In the genomic region with DNA sequence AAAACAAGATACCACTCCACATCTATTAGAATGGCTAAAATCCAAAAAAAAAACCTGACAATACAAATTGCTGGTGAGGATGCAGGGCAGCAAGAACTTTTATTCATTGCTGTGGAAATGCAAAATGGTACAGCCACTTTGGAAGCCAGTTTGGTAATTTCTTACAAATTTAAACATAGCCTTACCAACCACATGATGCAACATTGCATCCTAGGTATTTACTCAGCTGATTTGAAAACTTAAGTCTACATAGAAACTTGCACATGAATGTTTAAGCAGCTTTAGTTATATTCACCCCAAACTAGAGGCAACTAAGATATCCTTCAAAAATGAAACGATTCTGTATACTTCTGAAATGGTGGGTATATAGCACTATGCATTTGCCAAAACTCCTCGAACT, we compare ENCODE assay signal across 30 cellular contexts.
A peak's percentile ranks its signal among the peaks of the same experiment; 100 is the strongest.
DNase-seq lines count a peak whose midpoint lies in the region; ATAC-seq, FAIRE-seq and TF ChIP-seq lines count a peak whose summit lies in the region.
"Had no signal": no experiment of that assay in that cellular context is flagged by ENCODE, and none has a peak within 500 bp of the region (broad histone marks: within the 10 kb centered on the region; RNA-seq: fewer than 3 reads in every experiment).

No MANE protein-coding gene starts in this region.

- CTCF ChIA-PET in K562 (lab: Yijun Ruan, JAX; ENCODE audit: low intra/inter-chr PET ratio), result no interaction called here

- WGBS in K562 (ENCODE audit: insufficient coverage, low coverage, missing lambda C conversion rate), result 80% methylated on average over 2 of the region's 2 CpGs

- TF ChIP-seq CTCF in K562 (IDR thresholded peaks at IDR 0.05 in 2 of 3, conservative IDR thresholded peaks at IDR 0.05 in 1 of 3; ENCODE audit: insufficient read depth in 2 of 3, low read depth in 1 of 3, low read length in 3 of 3), result no peak

- H3K79me2 ChIP-seq in K562 (ENCODE audit: control insufficient read depth, insufficient read depth, low read length), result no peaks in the 10 kb centered on the region

- H3K9me1 ChIP-seq in K562 (ENCODE audit: control insufficient read depth, insufficient read depth, low read length), result no peaks in the 10 kb centered on the region

- H3K4me3 ChIP-seq in K562, result no peak overlapping the region
- H3K4me3 ChIP-seq: A549; BLaER1; BLaER1 treated with 17β-estradiol and CSF1 and Interleukin-3, amounts not matched to agents 10 nM and 100 nM had no signal

- H3K4me1 ChIP-seq in K562 (replicated peaks in 1 of 2; ENCODE audit: control insufficient read depth in 2 of 2, insufficient read depth in 2 of 2, low read length in 2 of 2), result no peaks in the 10 kb centered on the region
- H3K4me1 ChIP-seq: A549, BE2C, BLaER1, Caco-2 had no signal

- no peak overlapping the region for H3K4me2 ChIP-seq in K562 (ENCODE audit: insufficient read depth, low read length)
- H3K4me2 ChIP-seq: A549; BLaER1; BLaER1 treated with 17β-estradiol and CSF1 and Interleukin-3, amounts not matched to agents 10 nM and 100 nM had no signal

- DNase-seq in K562 (ENCODE audit: extremely low read depth in 1 of 4, low spot score in 3 of 4), result no peak
- peak; percentile 18 for DNase-seq in fibroblast of peridontal ligament (ENCODE audit: extremely low read depth)
- no peak for DNase-seq in EL
- DNase-seq: 8988T; ACHN; AML-193; BE2C; C1 segment of cervical spinal cord; Caco-2; Calu3; CD4-positive, alpha-beta memory T cell; CD4-positive, alpha-beta T cell; CD4-positive, CD25-positive, alpha-beta regulatory T cell; CD8-positive, alpha-beta memory T cell; CD8-positive, alpha-beta T cell; COR-L47; DMS 273 treated with DMSO at 0.1 percent for 48 hours; DMS153; DMS53; DMS79; DMS79 treated with DMSO at 0.1 percent for 48 hours; DND-41 had no signal

- no peaks in the 10 kb centered on the region for H4K20me1 ChIP-seq in K562 (replicated peaks; ENCODE audit: control insufficient read depth, insufficient read depth, low read length)
- H4K20me1 ChIP-seq: BLaER1; BLaER1 treated with 17β-estradiol and CSF1 and Interleukin-3, amounts not matched to agents 10 nM and 100 nM had no signal

- H3K36me3 ChIP-seq in K562 (ENCODE audit: control insufficient read depth, insufficient read depth, low read length), result peaks cover 71% of the 10 kb centered on the region
- H3K36me3 ChIP-seq: BE2C; BLaER1; BLaER1 treated with 17β-estradiol and CSF1 and Interleukin-3, amounts not matched to agents 10 nM and 100 nM had no signal

- H3K27me3 ChIP-seq in K562 (ENCODE audit: control insufficient read depth in 2 of 2, insufficient read depth in 2 of 2, low read length in 2 of 2), result no peaks in the 10 kb centered on the region
- H3K27me3 ChIP-seq: BE2C; BLaER1; BLaER1 treated with 17β-estradiol and CSF1 and Interleukin-3, amounts not matched to agents 10 nM and 100 nM had no signal

- POLR2A ChIA-PET in K562 (lab: Yijun Ruan, JAX), result no interaction called here

- no peak for FAIRE-seq in K562 (lab: Jason Lieb, UNC)
- FAIRE-seq: A204.1, A549, D721Med had no signal

- ATAC-seq in K562 (no peak), GM18870 (IDR thresholded peaks at IDR 0.05; ENCODE audit: unreplicated experiment) (no peak)
- ATAC-seq: A549; CD8-positive, alpha-beta T cell had no signal

- TF ChIP-seq EP300 in K562 (IDR thresholded peaks at IDR 0.05; ENCODE audit: low read length), result no peak

- TF ChIP-seq RAD21 in K562 (CRISPR knock-in tag; conservative IDR thresholded peaks at IDR 0.05 in 1 of 2, IDR thresholded peaks at IDR 0.05 in 1 of 2), result no peak

- TF ChIP-seq POLR2A in K562 (conservative IDR thresholded peaks at IDR 0.05), result no peak

- no peaks in the 10 kb centered on the region for H3K9me3 ChIP-seq in K562 (replicated peaks; ENCODE audit: control insufficient read depth, insufficient read depth, low read depth, low read length)
- H3K9me3 ChIP-seq: A549; BE2C; BLaER1; BLaER1 treated with 17β-estradiol and CSF1 and Interleukin-3, amounts not matched to agents 10 nM and 100 nM; Caco-2 had no signal

- no peak overlapping the region for H2AFZ ChIP-seq in K562 (ENCODE audit: low read depth, low read length)

- in situ Hi-C loops in K562 (cut with MboI), result no loop called here

- BruUV-seq in K562 (replicated peaks; lab: Mats Ljungman, UMichigan), result no TSS peak

- no peak overlapping the region for H3K27ac ChIP-seq in K562 (ENCODE audit: extremely low read depth, low read depth, low read length)
- H3K27ac ChIP-seq: 22Rv1; A549; BLaER1; BLaER1 treated with 17β-estradiol and CSF1 and Interleukin-3, amounts not matched to agents 10 nM and 100 nM; C4-2B had no signal

- intact Hi-C loops in K562 (cut with micrococcal nuclease), result no loop called here

- no peak overlapping the region for H3K9ac ChIP-seq in K562 (ENCODE audit: insufficient read depth in 1 of 2, low read depth in 2 of 2, low read length in 2 of 2)
- H3K9ac ChIP-seq: BLaER1; BLaER1 treated with 17β-estradiol and CSF1 and Interleukin-3, amounts not matched to agents 10 nM and 100 nM had no signal

TF ChIP-seq in K562, 482 proteins besides CTCF, POLR2A, EP300 and RAD21:
- TF ChIP-seq, protein P1, sequence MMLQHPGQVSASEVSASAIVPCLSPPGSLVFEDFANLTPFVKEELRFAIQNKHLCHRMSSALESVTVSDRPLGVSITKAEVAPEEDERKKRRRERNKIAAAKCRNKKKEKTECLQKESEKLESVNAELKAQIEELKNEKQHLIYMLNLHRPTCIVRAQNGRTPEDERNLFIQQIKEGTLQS (IDR thresholded peaks at IDR 0.05), result 0 out of 2 replicates have a peak, but pooled peaks have one; percentile 31
- TF ChIP-seq, protein P1 (CRISPR knock-in tag; conservative IDR thresholded peaks at IDR 0.05), result no peak
- TF ChIP-seq GTF2A2 (tag; IDR thresholded peaks at IDR 0.05), result no peak
- TF ChIP-seq ZNF561 (CRISPR knock-in tag; conservative IDR thresholded peaks at IDR 0.05), result no peak
- TF ChIP-seq FOXA3 (CRISPR knock-in tag; conservative IDR thresholded peaks at IDR 0.05 in 1 of 2, IDR thresholded peaks at IDR 0.05 in 1 of 2), result peak in 1 of 2 experiments; percentile 38; a peak in 2 of 4 replicates
- TF ChIP-seq CEBPG (CRISPR knock-in tag; IDR thresholded peaks at IDR 0.05), result peak; percentile 34; the same call in 1 of the 2 replicates
- TF ChIP-seq CEBPG (tag; conservative IDR thresholded peaks at IDR 0.05 in 1 of 2, IDR thresholded peaks at IDR 0.05 in 1 of 2), result peak; percentile 70
- no peak for TF ChIP-seq SRSF7 (optimal IDR thresholded peaks at IDR 0.05; ENCODE audit: low read depth, low read length)
- TF ChIP-seq, protein P2, sequence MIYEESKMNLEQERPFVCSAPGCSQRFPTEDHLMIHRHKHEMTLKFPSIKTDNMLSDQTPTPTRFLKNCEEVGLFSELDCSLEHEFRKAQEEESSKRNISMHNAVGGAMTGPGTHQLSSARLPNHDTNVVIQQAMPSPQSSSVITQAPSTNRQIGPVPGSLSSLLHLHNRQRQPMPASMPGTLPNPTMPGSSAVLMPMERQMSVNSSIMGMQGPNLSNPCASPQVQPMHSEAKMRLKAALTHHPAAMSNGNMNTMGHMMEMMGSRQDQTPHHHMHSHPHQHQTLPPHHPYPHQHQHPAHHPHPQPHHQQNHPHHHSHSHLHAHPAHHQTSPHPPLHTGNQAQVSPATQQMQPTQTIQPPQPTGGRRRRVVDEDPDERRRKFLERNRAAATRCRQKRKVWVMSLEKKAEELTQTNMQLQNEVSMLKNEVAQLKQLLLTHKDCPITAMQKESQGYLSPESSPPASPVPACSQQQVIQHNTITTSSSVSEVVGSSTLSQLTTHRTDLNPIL (CRISPR knock-in tag; IDR thresholded peaks at IDR 0.05), result no peak
- TF ChIP-seq ELF2 (CRISPR knock-in tag; IDR thresholded peaks at IDR 0.05), result no peak
